10 cellular contexts compared by ENCODE assay signal in genomic region chr1:50109647-50110075, GRCh38. TPM values are rescaled to one million over a fixed set of nuclear protein-coding genes. Genes with fewer than 3 reads are reported as not detected.
A peak's percentile ranks its signal among the peaks of the same experiment; 100 is the strongest.
DNase-seq lines count a peak whose midpoint lies in the region; ATAC-seq and TF ChIP-seq lines count a peak whose summit lies in the region.
"Had no signal": no experiment of that assay in that cellular context is flagged by ENCODE, and none has a peak within 500 bp of the region (broad histone marks: within the 10 kb centered on the region; RNA-seq: fewer than 3 reads in every experiment).

No MANE protein-coding gene starts in this region.

- ATAC-seq in stimulated activated memory B cell treated with anti-CD40 and anti-IgM and Interleukin-4, amounts not matched to agents 10 μg/mL and 1 μg/mL and 100 μg/mL, for 72 hours = peak; percentile 27
- no peak for ATAC-seq in HG03520 (IDR thresholded peaks at IDR 0.05; ENCODE audit: unreplicated experiment)

- TF ChIP-seq CTCF in GM20000 (IDR thresholded peaks at IDR 0.05; ENCODE audit: extremely low read depth, missing control alignments) = no peak

- H3K4me1 Mint-ChIP-seq in activated CD4-positive, alpha-beta T cell treated with anti-CD3 and anti-CD28 coated beads, Interleukin-2, amount 10 ng/mL, durations not matched to agents 7 days and 5 days = peaks cover 18% of the 10 kb centered on the region
- peaks cover 19% of the 10 kb centered on the region for H3K4me1 Mint-ChIP-seq in stimulated activated memory B cell treated with anti-CD40 and anti-IgM and Interleukin-4, amounts not matched to agents 10 μg/mL and 1 μg/mL and 100 μg/mL, for 72 hours

- no peaks in the 10 kb centered on the region for H3K9me3 Mint-ChIP-seq in activated CD4-positive, alpha-beta T cell treated with anti-CD3 and anti-CD28 coated beads, Interleukin-2, amount 10 ng/mL, durations not matched to agents 7 days and 5 days
- no peaks in the 10 kb centered on the region for H3K9me3 Mint-ChIP-seq in stimulated activated memory B cell treated with anti-CD40 and anti-IgM and Interleukin-4, amounts not matched to agents 10 μg/mL and 1 μg/mL and 100 μg/mL, for 72 hours

- DNase-seq in activated CD4-positive, alpha-beta T cell treated with anti-CD3 and anti-CD28 coated beads, Interleukin-2, amount 10 ng/mL, durations not matched to agents 7 days and 5 days = peak; percentile 8
- DNase-seq in activated CD4-positive, alpha-beta T cell treated with anti-CD3 and anti-CD28 coated beads for 4 hours = no peak
- DNase-seq in NCI-H2196 treated with DMSO at 0.1 percent for 48 hours (lab: John Stamatoyannopoulos, UW; ENCODE audit: unreplicated experiment) (peak; percentile 61), cerebellar cortex (ENCODE audit: low spot score) (peak; percentile 78), GM20000 (ENCODE audit: low spot score) (no peak)
- DNase-seq in effector CD4-positive, alpha-beta T cell = no peak
- DNase-seq: ACHN had no signal

- H3K4me3 Mint-ChIP-seq in activated CD4-positive, alpha-beta T cell treated with anti-CD3 and anti-CD28 coated beads, Interleukin-2, amount 10 ng/mL, durations not matched to agents 7 days and 5 days = no peak overlapping the region
- H3K4me3 Mint-ChIP-seq in stimulated activated memory B cell treated with anti-CD40 and anti-IgM and Interleukin-4, amounts not matched to agents 10 μg/mL and 1 μg/mL and 100 μg/mL, for 72 hours = no peak overlapping the region

- CTCF ChIA-PET in activated CD4-positive, alpha-beta T cell treated with anti-CD3 and anti-CD28 coated beads, Interleukin-2, amount 10 ng/mL, durations not matched to agents 7 days and 5 days (lab: Charles Lee) = no interaction called here

- peaks cover 51% of the 10 kb centered on the region for H3K27me3 Mint-ChIP-seq in activated CD4-positive, alpha-beta T cell treated with anti-CD3 and anti-CD28 coated beads, Interleukin-2, amount 10 ng/mL, durations not matched to agents 7 days and 5 days
- H3K27me3 Mint-ChIP-seq in stimulated activated memory B cell treated with anti-CD40 and anti-IgM and Interleukin-4, amounts not matched to agents 10 μg/mL and 1 μg/mL and 100 μg/mL, for 72 hours = peaks cover 86% of the 10 kb centered on the region

- POLR2A ChIA-PET in activated CD4-positive, alpha-beta T cell treated with anti-CD3 and anti-CD28 coated beads, Interleukin-2, amount 10 ng/mL, durations not matched to agents 7 days and 5 days (lab: Charles Lee) = no interaction called here

- no peak overlapping the region for H3K27ac Mint-ChIP-seq in activated CD4-positive, alpha-beta T cell treated with anti-CD3 and anti-CD28 coated beads, Interleukin-2, amount 10 ng/mL, durations not matched to agents 7 days and 5 days
- H3K27ac Mint-ChIP-seq in stimulated activated memory B cell treated with anti-CD40 and anti-IgM and Interleukin-4, amounts not matched to agents 10 μg/mL and 1 μg/mL and 100 μg/mL, for 72 hours = no peak overlapping the region

- no peaks in the 10 kb centered on the region for H3K36me3 Mint-ChIP-seq in activated CD4-positive, alpha-beta T cell treated with anti-CD3 and anti-CD28 coated beads, Interleukin-2, amount 10 ng/mL, durations not matched to agents 7 days and 5 days (ENCODE audit: low read depth)
- no peaks in the 10 kb centered on the region for H3K36me3 Mint-ChIP-seq in stimulated activated memory B cell treated with anti-CD40 and anti-IgM and Interleukin-4, amounts not matched to agents 10 μg/mL and 1 μg/mL and 100 μg/mL, for 72 hours

RNA-seq across cellular contexts. Expression of gene ELAVL4, which starts 0.9 kb away (rescaled TPM):
- not detected for total RNA-seq in activated CD4-positive, alpha-beta T cell treated with anti-CD3 and anti-CD28 coated beads, Interleukin-2, amount 10 ng/mL, durations not matched to agents 7 days and 5 days
- total RNA-seq: osteoblast had no signal

Comparison
In these comparisons a context has a peak if more than half of its experiments do, and no peak if none do; other contexts are left out.
1. DNase-seq: peak in activated CD4-positive, alpha-beta T cell treated with anti-CD3 and anti-CD28 coated beads, Interleukin-2, amount 10 ng/mL, durations not matched to agents 7 days and 5 days (single experiment), NCI-H2196 treated with DMSO at 0.1 percent for 48 hours (single experiment) and cerebellar cortex (single experiment); none in activated CD4-positive, alpha-beta T cell treated with anti-CD3 and anti-CD28 coated beads for 4 hours (0 of 2), effector CD4-positive, alpha-beta T cell (single experiment) and GM20000 (single experiment).